ENCODE assay signal across 22 cellular contexts in the genomic region with DNA sequence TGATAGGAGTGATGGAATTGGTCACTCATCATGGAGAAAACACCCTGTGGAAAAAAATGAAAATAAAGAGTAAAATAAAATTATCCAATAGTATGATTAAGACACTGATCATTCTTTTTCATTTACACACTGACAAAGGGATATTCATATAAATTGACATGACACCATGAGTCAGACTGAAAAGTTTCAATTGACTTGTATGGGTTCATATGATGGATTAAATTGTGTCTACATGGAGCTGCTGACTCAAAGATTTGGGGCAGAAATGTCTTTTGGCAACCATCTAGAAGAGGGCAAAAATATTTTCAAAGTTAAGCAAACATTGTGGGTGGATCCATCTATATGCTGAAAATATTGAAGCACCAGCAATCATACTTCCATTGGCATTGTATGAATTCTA.
"Had no signal": no experiment of that assay in that cellular context is flagged by ENCODE, and none has a peak within 500 bp of the region (broad histone marks: within the 10 kb centered on the region; RNA-seq: fewer than 3 reads in every experiment).

No MANE protein-coding gene starts in this region.

- H3K4me1 Mint-ChIP-seq: naive thymus-derived CD8-positive, alpha-beta T cell; stimulated activated naive B cell treated with anti-CD40 and anti-IgM and Interleukin-4, amounts not matched to agents 10 μg/mL and 1 μg/mL and 100 μg/mL, for 72 hours; stimulated activated naive CD8-positive, alpha-beta T cell treated with anti-CD3 and anti-CD28 coated beads, Interleukin-15, amount 100 ng/mL, for 72 hours had no signal

- H3K36me3 Mint-ChIP-seq: naive thymus-derived CD8-positive, alpha-beta T cell; stimulated activated naive B cell treated with anti-CD40 and anti-IgM and Interleukin-4, amounts not matched to agents 10 μg/mL and 1 μg/mL and 100 μg/mL, for 72 hours had no signal

- H3K9me3 Mint-ChIP-seq: stimulated activated naive CD8-positive, alpha-beta T cell treated with anti-CD3 and anti-CD28 coated beads, Interleukin-15, amount 100 ng/mL, for 72 hours had no signal

- H3K27ac Mint-ChIP-seq: naive thymus-derived CD8-positive, alpha-beta T cell; stimulated activated naive B cell treated with anti-CD40 and anti-IgM and Interleukin-4, amounts not matched to agents 10 μg/mL and 1 μg/mL and 100 μg/mL, for 72 hours; stimulated activated naive CD8-positive, alpha-beta T cell treated with anti-CD3 and anti-CD28 coated beads, Interleukin-15, amount 100 ng/mL, for 72 hours had no signal

- DNase-seq: cortex of kidney; dorsolateral prefrontal cortex; effector memory CD4-positive, alpha-beta T cell; gastrocnemius medialis; heart right ventricle; hypothalamus; mucosa of descending colon; naive thymus-derived CD8-positive, alpha-beta T cell; spleen; stimulated activated CD4-positive, alpha-beta T cell treated with anti-CD3 and anti-CD28 coated beads, Interleukin-15, amount 100 ng/mL, for 24 hours; stimulated activated CD4-positive, alpha-beta T cell treated with anti-CD3 and anti-CD28 coated beads, Interleukin-1b, Interleukin-23, amount 100 ng/mL, for 48 hours; stimulated activated CD4-positive, alpha-beta T cell treated with anti-CD3 and anti-CD28 coated beads, Interleukin-4, amount 100 ng/mL, for 24 hours; stimulated activated naive B cell treated with anti-CD40 and anti-IgM and Interleukin-4, amounts not matched to agents 10 μg/mL and 1 μg/mL and 100 μg/mL, for 72 hours; stimulated activated naive CD8-positive, alpha-beta T cell treated with anti-CD3 and anti-CD28 coated beads, Interleukin-15, amount 100 ng/mL, for 72 hours; substantia nigra; transverse colon had no signal

- ATAC-seq: gastrocnemius medialis; heart right ventricle; left lobe of liver; mucosa of descending colon; naive thymus-derived CD8-positive, alpha-beta T cell; sciatic nerve; stimulated activated naive B cell treated with anti-CD40 and anti-IgM and Interleukin-4, amounts not matched to agents 10 μg/mL and 1 μg/mL and 100 μg/mL, for 72 hours; stimulated activated naive CD8-positive, alpha-beta T cell treated with anti-CD3 and anti-CD28 coated beads, Interleukin-15, amount 100 ng/mL, for 72 hours had no signal

- H3K4me1 ChIP-seq: gastrocnemius medialis, heart right ventricle, spleen, transverse colon had no signal

- H3K4me3 Mint-ChIP-seq: naive thymus-derived CD8-positive, alpha-beta T cell; stimulated activated naive B cell treated with anti-CD40 and anti-IgM and Interleukin-4, amounts not matched to agents 10 μg/mL and 1 μg/mL and 100 μg/mL, for 72 hours; stimulated activated naive CD8-positive, alpha-beta T cell treated with anti-CD3 and anti-CD28 coated beads, Interleukin-15, amount 100 ng/mL, for 72 hours had no signal

- H3K9me3 ChIP-seq: gastrocnemius medialis, heart right ventricle, mucosa of descending colon, neutrophil, spleen, thoracic aorta, transverse colon had no signal

- FAIRE-seq: endometrium, islet of Langerhans had no signal

- H3K27ac ChIP-seq: dorsolateral prefrontal cortex, gastrocnemius medialis, heart right ventricle, neutrophil, spleen, thoracic aorta, transverse colon had no signal

- H3K27me3 Mint-ChIP-seq: stimulated activated naive B cell treated with anti-CD40 and anti-IgM and Interleukin-4, amounts not matched to agents 10 μg/mL and 1 μg/mL and 100 μg/mL, for 72 hours; stimulated activated naive CD8-positive, alpha-beta T cell treated with anti-CD3 and anti-CD28 coated beads, Interleukin-15, amount 100 ng/mL, for 72 hours had no signal

- H3K36me3 ChIP-seq: gastrocnemius medialis, heart right ventricle, neutrophil, spleen, thoracic aorta, transverse colon had no signal

- H3K4me3 ChIP-seq: dorsolateral prefrontal cortex, gastrocnemius medialis, heart right ventricle, mucosa of descending colon, spleen, thoracic aorta, transverse colon had no signal

- H3K27me3 ChIP-seq: dorsolateral prefrontal cortex, gastrocnemius medialis, heart right ventricle, neutrophil, spleen, transverse colon had no signal
